Comparison of ENCODE assay signal across 27 cellular contexts in genomic region chr6:5041955-5042354, GRCh38. TPM values are rescaled to one million over a fixed set of nuclear protein-coding genes. Genes with fewer than 3 reads are reported as not detected.
"Had no signal": no experiment of that assay in that cellular context is flagged by ENCODE, and none has a peak within 500 bp of the region (broad histone marks: within the 10 kb centered on the region; RNA-seq: fewer than 3 reads in every experiment).

No MANE protein-coding gene starts in this region.

- H3K36me3 ChIP-seq: colonic mucosa, esophagus squamous epithelium, gastrocnemius medialis, heart left ventricle, heart right ventricle had no signal

- H3K9me3 ChIP-seq: colonic mucosa, esophagus muscularis mucosa, esophagus squamous epithelium, gastrocnemius medialis, gastroesophageal sphincter, heart left ventricle, heart right ventricle had no signal

- H3K27ac ChIP-seq: colonic mucosa, coronary artery, dorsolateral prefrontal cortex, epithelial cell of prostate, esophagus muscularis mucosa, esophagus squamous epithelium, foreskin keratinocyte, gastrocnemius medialis, gastroesophageal sphincter, heart left ventricle, heart right ventricle had no signal

- FAIRE-seq: endometrium, endothelial cell of umbilical vein, frontal cortex had no signal

- H3K27me3 ChIP-seq: colonic mucosa, dorsolateral prefrontal cortex, esophagus muscularis mucosa, esophagus squamous epithelium, foreskin keratinocyte, gastrocnemius medialis, gastroesophageal sphincter, heart left ventricle, heart right ventricle had no signal

- ATAC-seq: effector memory CD8-positive, alpha-beta T cell; esophagus mucosa; foreskin keratinocyte; gastrocnemius medialis; gastroesophageal sphincter; heart left ventricle; heart right ventricle had no signal

- H3K4me1 ChIP-seq: colonic mucosa, esophagus squamous epithelium, foreskin keratinocyte, gastrocnemius medialis, gastroesophageal sphincter, heart left ventricle, heart right ventricle had no signal

- H3K4me3 ChIP-seq: colonic mucosa, coronary artery, dorsolateral prefrontal cortex, esophagus muscularis mucosa, esophagus squamous epithelium, gastrocnemius medialis, gastroesophageal sphincter, heart left ventricle, heart right ventricle had no signal

- DNase-seq: colonic mucosa; cortex of kidney; dermis blood vessel endothelial cell; dorsolateral prefrontal cortex; effector CD4-positive, alpha-beta T cell; effector CD8-positive, alpha-beta T cell; effector memory CD4-positive, alpha-beta T cell; effector memory CD8-positive, alpha-beta T cell; endodermal cell; erythroblast; esophagus squamous epithelium; foreskin fibroblast; foreskin keratinocyte; foreskin melanocyte; gastrocnemius medialis; glutamatergic neuron; head of caudate nucleus; heart left ventricle; heart right ventricle had no signal

RNA-seq across cellular contexts. Expression of gene PPP1R3G, which starts 43.2 kb away (rescaled TPM):
- total RNA-seq: endodermal cell had no signal
